ENCODE assay signal across 8 cellular contexts in genomic region chr10:47557625-47558024, GRCh38. TPM values are rescaled to one million over a fixed set of nuclear protein-coding genes. Genes with fewer than 3 reads are reported as not detected.
DNase-seq lines count a peak whose midpoint lies in the region; ATAC-seq, FAIRE-seq and TF ChIP-seq lines count a peak whose summit lies in the region.
"Not testable (repeated sequence)": the region's sequence is repeated elsewhere in the genome, so short reads cannot be mapped to it uniquely, and the experiment has no call there.

No MANE protein-coding gene starts in this region.

- peak overlapping the region in 2 of 3 experiments; percentile 77 to 83 for H3K27ac Mint-ChIP-seq in nephron
- peak overlapping the region; percentile 96 for H3K27ac Mint-ChIP-seq in type B pancreatic cell

- not testable (repeated sequence) for H3K36me3 ChIP-seq in SK-N-SH (replicated peaks in 1 of 2; ENCODE audit: control insufficient read depth in 1 of 2, insufficient read depth in 2 of 2, low read length in 1 of 2); body of pancreas (replicated peaks in 1 of 2; ENCODE audit: insufficient read depth in 1 of 2, low read depth in 2 of 2)

- not testable (repeated sequence) for H3K4me1 Mint-ChIP-seq in nephron; type B pancreatic cell (ENCODE audit: unreplicated experiment)

- not testable (repeated sequence) for TF ChIP-seq POLR2A in body of pancreas (IDR thresholded peaks at IDR 0.05)

- POLR2A ChIA-PET in SK-N-SH (lab: Yijun Ruan, JAX): not testable (repeated sequence)

- TF ChIP-seq RAD21 in SK-N-SH (IDR thresholded peaks at IDR 0.05; ENCODE audit: low read length): not testable (repeated sequence)

- peak; percentile 40 for ATAC-seq in GM21786 (IDR thresholded peaks at IDR 0.05; ENCODE audit: unreplicated experiment)
- not testable (repeated sequence) for ATAC-seq in body of pancreas

- not testable (repeated sequence) for H3K4me3 Mint-ChIP-seq in nephron, type B pancreatic cell

- H3K36me3 Mint-ChIP-seq in nephron (ENCODE audit: low read depth); type B pancreatic cell: not testable (repeated sequence)

- H3K4me3 ChIP-seq in SK-N-SH (ENCODE audit: low read depth in 2 of 2, low read length in 1 of 2); body of pancreas: not testable (repeated sequence)

- peak; percentile 17 for FAIRE-seq in frontal cortex (lab: Jason Lieb, UNC)

- not testable (repeated sequence) for TF ChIP-seq CTCF in SK-N-SH (IDR thresholded peaks at IDR 0.05); body of pancreas (IDR thresholded peaks at IDR 0.05); nephron (IDR thresholded peaks at IDR 0.05; ENCODE audit: unreplicated experiment in 3 of 3); type B pancreatic cell (conservative IDR thresholded peaks at IDR 0.05)

- H3K9ac ChIP-seq in SK-N-SH: peak overlapping the region; percentile 42

- peaks cover 11% of the 10 kb centered on the region for H3F3A ChIP-seq in SK-N-SH (replicated peaks; ENCODE audit: insufficient read depth)

- H3K27ac ChIP-seq in SK-N-SH (ENCODE audit: low read depth in 2 of 2, low read length in 1 of 2) (peak overlapping the region in 1 of 2 experiments; percentile 78; a peak in 2 of 4 replicates), body of pancreas (peak overlapping the region; percentile 48 to 74 (median 62))

- DNase-seq in EH (ENCODE audit: low read depth) (peak; percentile 69), HT1080 (ENCODE audit: low read depth) (peak; percentile 38)
- DNase-seq in SK-N-SH; body of pancreas; frontal cortex (ENCODE audit: low spot score in 2 of 2); type B pancreatic cell (ENCODE audit: extremely low spot score, unreplicated experiment): not testable (repeated sequence)

- not testable (repeated sequence) for H3K9me3 ChIP-seq in SK-N-SH, body of pancreas

- H3K9me3 Mint-ChIP-seq in nephron, type B pancreatic cell: not testable (repeated sequence)

- CTCF ChIA-PET in SK-N-SH (lab: Yijun Ruan, JAX): not testable (repeated sequence)

- H3K27me3 ChIP-seq in SK-N-SH (ENCODE audit: insufficient read depth); body of pancreas: not testable (repeated sequence)

- TF ChIP-seq EP300 in SK-N-SH (IDR thresholded peaks at IDR 0.05; ENCODE audit: borderline replicate concordance in 1 of 2, low read depth in 1 of 2, low read length in 1 of 2): not testable (repeated sequence)

- intact Hi-C loops in body of pancreas (cut with DNase I): not testable (repeated sequence)

- H3K79me2 ChIP-seq in SK-N-SH (ENCODE audit: insufficient read depth): not testable (repeated sequence)

- H2AFZ ChIP-seq in SK-N-SH (ENCODE audit: low read depth): not testable (repeated sequence)

- H3K4me1 ChIP-seq in SK-N-SH (ENCODE audit: control insufficient read depth in 1 of 2, insufficient read depth in 2 of 2, low read depth in 1 of 2, low read length in 1 of 2): not testable (repeated sequence)
- peaks cover 12% of the 10 kb centered on the region for H3K4me1 ChIP-seq in body of pancreas

- not testable (repeated sequence) for H4K20me1 ChIP-seq in SK-N-SH (ENCODE audit: insufficient read depth)

- not testable (repeated sequence) for H3K27me3 Mint-ChIP-seq in nephron (ENCODE audit: low read depth); type B pancreatic cell

- not testable (repeated sequence) for H3K9me2 ChIP-seq in SK-N-SH

- H3K4me2 ChIP-seq in SK-N-SH: 0 out of 2 replicates have a peak overlapping the region, but pooled peaks have one; percentile 10

TF ChIP-seq in SK-N-SH, 30 proteins besides CTCF, POLR2A, EP300 and RAD21:
- TF ChIP-seq PBX3 (IDR thresholded peaks at IDR 0.05): 0 out of 2 replicates have a peak, but pooled peaks have one; percentile 4

RNA-seq across cellular contexts. Expression of gene AGAP9, which starts 34.2 kb away (rescaled TPM):
- 4.3 and 4.4 TPM in 2 replicates for total RNA-seq in HT1080 (2014; rRNA removed; shearing (Covaris generic))
- polyA plus RNA-seq in HT1080 (2015; cell fraction: cytosol; rRNA removed): 3.5 and 3.8 TPM in 2 replicates
- polyA plus RNA-seq in HT1080 (2015; cell fraction: nucleus; rRNA removed): 41.1 and 41.7 TPM in 2 replicates
- polyA plus RNA-seq in SK-N-SH (2012; rRNA removed): 9.1 and 9.9 TPM in 2 replicates
- 1.9 and 2.7 TPM in 2 replicates for polyA plus RNA-seq in SK-N-SH (2012; cell fraction: cytosol; rRNA removed)
- 84.7 and 92.0 TPM in 2 replicates for polyA plus RNA-seq in SK-N-SH (2012; cell fraction: nucleus; rRNA removed)
- total RNA-seq in body of pancreas: 10 to 100 TPM in 1 of 2 donors, 1 to 10 TPM in 1; 3.3 to 19.7 TPM
- 1.2 TPM for total RNA-seq in frontal cortex
- total RNA-seq in type B pancreatic cell (ENCODE audit: low replicate concordance): 8.4 and 14.2 TPM in 2 replicates
